8 cellular contexts compared by ENCODE assay signal in genomic region chr20:50713677-50714101, GRCh38. TPM values are rescaled to one million over a fixed set of nuclear protein-coding genes. Genes with fewer than 3 reads are reported as not detected.
A peak's percentile ranks its signal among the peaks of the same experiment; 100 is the strongest.
DNase-seq lines count a peak whose midpoint lies in the region; ATAC-seq and TF ChIP-seq lines count a peak whose summit lies in the region.

No MANE protein-coding gene starts in this region.

- TF ChIP-seq RAD21 in SK-N-SH (IDR thresholded peaks at IDR 0.05; ENCODE audit: low read length) = peak; percentile 68

- peaks cover 38% of the 10 kb centered on the region for H3K27me3 Mint-ChIP-seq in activated CD4-positive, alpha-beta T cell treated with anti-CD3 and anti-CD28 coated beads, Interleukin-2, amount 10 ng/mL, durations not matched to agents 24 days and 14 days

- no peaks in the 10 kb centered on the region for H3K9me3 ChIP-seq in SK-N-SH
- no peaks in the 10 kb centered on the region for H3K9me3 ChIP-seq in ovary

- no peak overlapping the region for H3K27ac Mint-ChIP-seq in activated CD4-positive, alpha-beta T cell treated with anti-CD3 and anti-CD28 coated beads, Interleukin-2, amount 10 ng/mL, durations not matched to agents 24 days and 14 days

- H3K9me2 ChIP-seq in SK-N-SH = no peaks in the 10 kb centered on the region

- H3K4me1 ChIP-seq in SK-N-SH (ENCODE audit: control insufficient read depth in 1 of 2, insufficient read depth in 2 of 2, low read depth in 1 of 2, low read length in 1 of 2) (no peaks in the 10 kb centered on the region), ovary (ENCODE audit: insufficient read depth) (no peaks in the 10 kb centered on the region)

- CTCF ChIA-PET in SK-N-SH (lab: Yijun Ruan, JAX) = interaction anchor here (0.7 to 1.8 kb wide), 10 partner anchors 11 to 545 kb away, joined by 3 to 8 read pairs (median 4); no protein-coding TSS in a partner anchor

- no peak overlapping the region for H3K4me2 ChIP-seq in SK-N-SH

- ATAC-seq in HG02610 (IDR thresholded peaks at IDR 0.05; ENCODE audit: unreplicated experiment) = no peak
- ATAC-seq in HG02884 (IDR thresholded peaks at IDR 0.05; ENCODE audit: unreplicated experiment) = no peak

- WGBS in SK-N-SH (ENCODE audit: low lambda C conversion rate) = 86% methylated on average over 7 of the region's 7 CpGs
- WGBS in ovary, 3 donors = 39 to 48% (median 43%) methylated on average over 7 of the region's 7 CpGs

- H2AFZ ChIP-seq in SK-N-SH (ENCODE audit: low read depth) = no peak overlapping the region

- no peaks in the 10 kb centered on the region for H3K9me3 Mint-ChIP-seq in activated CD4-positive, alpha-beta T cell treated with anti-CD3 and anti-CD28 coated beads, Interleukin-2, amount 10 ng/mL, durations not matched to agents 24 days and 14 days

- H3K4me1 Mint-ChIP-seq in activated CD4-positive, alpha-beta T cell treated with anti-CD3 and anti-CD28 coated beads, Interleukin-2, amount 10 ng/mL, durations not matched to agents 24 days and 14 days = no peaks in the 10 kb centered on the region

- no peaks in the 10 kb centered on the region for H3F3A ChIP-seq in SK-N-SH (replicated peaks; ENCODE audit: insufficient read depth)

- intact Hi-C loops in head of caudate nucleus (cut with DNase I) = no loop called here
- intact Hi-C loops in ovary (cut with DNase I) = loop anchor here in 2 of 4 donors (10.0 kb wide), 2 partner anchors 49 to 89 kb away; no protein-coding TSS in a partner anchor
- intact Hi-C loops in activated CD4-positive, alpha-beta T cell treated with anti-CD3 and anti-CD28 coated beads, Interleukin-2, amount 10 ng/mL, durations not matched to agents 24 days and 14 days (cut with micrococcal nuclease) = no loop called here

- POLR2A ChIA-PET in SK-N-SH (lab: Yijun Ruan, JAX) = no interaction called here

- TF ChIP-seq POLR2A in ovary (IDR thresholded peaks at IDR 0.05) = no peak

- TF ChIP-seq EP300 in SK-N-SH (IDR thresholded peaks at IDR 0.05; ENCODE audit: borderline replicate concordance in 1 of 2, low read depth in 1 of 2, low read length in 1 of 2) (no peak), ovary (IDR thresholded peaks at IDR 0.05) (no peak)

- no peaks in the 10 kb centered on the region for H4K20me1 ChIP-seq in SK-N-SH (ENCODE audit: insufficient read depth)

- no peaks in the 10 kb centered on the region for H3K36me3 Mint-ChIP-seq in activated CD4-positive, alpha-beta T cell treated with anti-CD3 and anti-CD28 coated beads, Interleukin-2, amount 10 ng/mL, durations not matched to agents 24 days and 14 days (ENCODE audit: low read depth)

- H3K27ac ChIP-seq in SK-N-SH (ENCODE audit: low read depth in 2 of 2, low read length in 1 of 2) (no peak overlapping the region), ovary (no peak overlapping the region)

- H3K4me3 ChIP-seq in SK-N-SH (ENCODE audit: low read depth in 2 of 2, low read length in 1 of 2) (no peak overlapping the region; a peak in 1 of 4 replicates), ovary (no peak overlapping the region)

- H3K36me3 ChIP-seq in SK-N-SH (replicated peaks in 1 of 2; ENCODE audit: control insufficient read depth in 1 of 2, insufficient read depth in 2 of 2, low read length in 1 of 2) (no peaks in the 10 kb centered on the region), ovary (no peaks in the 10 kb centered on the region)

- no peaks in the 10 kb centered on the region for H3K79me2 ChIP-seq in SK-N-SH (ENCODE audit: insufficient read depth)

- no peak overlapping the region for H3K9ac ChIP-seq in SK-N-SH

- no peak overlapping the region for H3K4me3 Mint-ChIP-seq in activated CD4-positive, alpha-beta T cell treated with anti-CD3 and anti-CD28 coated beads, Interleukin-2, amount 10 ng/mL, durations not matched to agents 24 days and 14 days

- no peaks in the 10 kb centered on the region; the same call in 1 of the 2 replicates for H3K27me3 ChIP-seq in SK-N-SH (ENCODE audit: insufficient read depth)
- no peaks in the 10 kb centered on the region for H3K27me3 ChIP-seq in ovary

- peak; percentile 43 for TF ChIP-seq CTCF in SK-N-SH (IDR thresholded peaks at IDR 0.05)
- TF ChIP-seq CTCF in ovary (IDR thresholded peaks at IDR 0.05) = peak in 2 of 3 donors; percentile 32 to 33

- DNase-seq in ELF-1 (ENCODE audit: low read depth, low spot score) (peak; percentile 72), SK-N-SH (no peak), head of caudate nucleus (peak in 24 of 42 donors; percentile 11 to 75 (median 44)), ovary (peak in 4 of 5 donors; percentile 40 to 58 (median 54))
- no peak for DNase-seq in activated CD4-positive, alpha-beta T cell treated with anti-CD3 and anti-CD28 coated beads for 4 hours
- no peak for DNase-seq in activated CD4-positive, alpha-beta T cell treated with anti-CD3 and anti-CD28 coated beads, Interleukin-2, amount 10 ng/mL, durations not matched to agents 24 days and 14 days

TF ChIP-seq in SK-N-SH, 30 proteins besides CTCF, POLR2A, EP300 and RAD21:
- TF ChIP-seq CHD2 (IDR thresholded peaks at IDR 0.05; ENCODE audit: low read length, partially characterized antibody) (no peak), MXI1 (IDR thresholded peaks at IDR 0.05; ENCODE audit: low read depth, low read length) (no peak), SMC3 (IDR thresholded peaks at IDR 0.05; ENCODE audit: low read depth, low read length) (peak; percentile 64), ZBTB33 (IDR thresholded peaks at IDR 0.05; ENCODE audit: borderline replicate concordance, low read depth) (no peak)

RNA-seq across cellular contexts. Expression of gene PARD6B, which starts 17.7 kb away (rescaled TPM):
- polyA plus RNA-seq in SK-N-SH (2012; rRNA removed) (0.49 and 0.57 TPM in 2 replicates), ovary (1 to 10 TPM in 1 of 2 donors, under 1 TPM in 1; 0.91 to 1.0 TPM)
- 0.56 and 0.60 TPM in 2 replicates for polyA plus RNA-seq in SK-N-SH (2012; cell fraction: cytosol; rRNA removed)
- polyA plus RNA-seq in SK-N-SH (2012; cell fraction: nucleus; rRNA removed) = 0.45 and 0.76 TPM in 2 replicates
- 10 to 100 TPM in 2 of 7 donors, 1 to 10 TPM in 5; 4.5 to 14.4 (median 8.5) TPM for total RNA-seq in ovary
- 6.0 and 7.0 TPM in 2 replicates for total RNA-seq in activated CD4-positive, alpha-beta T cell treated with anti-CD3 and anti-CD28 coated beads, Interleukin-2, amount 10 ng/mL, durations not matched to agents 24 days and 14 days

RNA-seq across cellular contexts. Expression of gene RIPOR3, which starts 22.3 kb away (rescaled TPM):
- polyA plus RNA-seq in SK-N-SH (2012; rRNA removed) = 1.0 and 1.2 TPM in 2 replicates
- polyA plus RNA-seq in SK-N-SH (2012; cell fraction: cytosol; rRNA removed) = 0.18 and 0.33 TPM in 2 replicates
- polyA plus RNA-seq in SK-N-SH (2012; cell fraction: nucleus; rRNA removed) = 7.0 and 8.8 TPM in 2 replicates
- total RNA-seq in ovary = 10 to 100 TPM in 2 of 7 donors, 1 to 10 TPM in 5; 1.3 to 22.7 (median 8.0) TPM
- 1 to 10 TPM; 1.7 to 9.6 TPM for polyA plus RNA-seq in ovary
- not detected in 2 replicates for total RNA-seq in activated CD4-positive, alpha-beta T cell treated with anti-CD3 and anti-CD28 coated beads, Interleukin-2, amount 10 ng/mL, durations not matched to agents 24 days and 14 days

Comparison
In these comparisons a context has a peak if more than half of its experiments do, and no peak if none do; other contexts are left out.
1. DNase-seq: peak in ELF-1 (single experiment), head of caudate nucleus (24 of 42) and ovary (4 of 5); none in SK-N-SH (single experiment), activated CD4-positive, alpha-beta T cell treated with anti-CD3 and anti-CD28 coated beads for 4 hours (0 of 2) and activated CD4-positive, alpha-beta T cell treated with anti-CD3 and anti-CD28 coated beads, Interleukin-2, amount 10 ng/mL, durations not matched to agents 24 days and 14 days (single experiment).